10 cellular contexts compared by ENCODE assay signal in genomic region chr2:101745711-101746694, GRCh38. TPM values are rescaled to one million over a fixed set of nuclear protein-coding genes. Genes with fewer than 3 reads are reported as not detected.
A peak's percentile ranks its signal among the peaks of the same experiment; 100 is the strongest.
DNase-seq lines count a peak whose midpoint lies in the region; ATAC-seq lines count a peak whose summit lies in the region.
"Had no signal": no experiment of that assay in that cellular context is flagged by ENCODE, and none has a peak within 500 bp of the region (broad histone marks: within the 10 kb centered on the region; RNA-seq: fewer than 3 reads in every experiment).

No MANE protein-coding gene starts in this region.

- CTCF ChIA-PET in naive thymus-derived CD4-positive, alpha-beta T cell (lab: Charles Lee), result interaction anchor here (0.7 to 1.0 kb wide), 4 partner anchors 16 to 423 kb away, joined by 3 read pairs; no protein-coding TSS in a partner anchor

- POLR2A ChIA-PET in naive thymus-derived CD4-positive, alpha-beta T cell (lab: Charles Lee), result interaction anchor here (0.7 to 1.7 kb wide), 9 partner anchors 10 to 49 kb away, joined by 3 to 8 read pairs (median 3); partner anchors contain the start of gene MAP4K4

- H3K36me3 Mint-ChIP-seq in CD4-positive, CD25-positive, alpha-beta regulatory T cell, result peaks cover 15% of the 10 kb centered on the region
- peaks cover 0 to 7% (median 3%) of the 10 kb centered on the region in 5 donors for H3K36me3 Mint-ChIP-seq in naive thymus-derived CD4-positive, alpha-beta T cell

- no peaks in the 10 kb centered on the region for H3K27me3 ChIP-seq in CD4-positive, CD25-positive, alpha-beta regulatory T cell (ENCODE audit: control insufficient read depth, insufficient read depth, low read length)
- H3K27me3 ChIP-seq in MG63, result no peaks in the 10 kb centered on the region
- H3K27me3 ChIP-seq in naive thymus-derived CD4-positive, alpha-beta T cell (ENCODE audit: control insufficient read depth in 2 of 2, insufficient read depth in 2 of 2, low read length in 2 of 2), result no peaks in the 10 kb centered on the region
- H3K27me3 ChIP-seq: sigmoid colon had no signal

- peaks cover 46% of the 10 kb centered on the region for H3K4me1 ChIP-seq in CD4-positive, CD25-positive, alpha-beta regulatory T cell (ENCODE audit: control insufficient read depth, insufficient read depth, low read length, poor library complexity, severe bottlenecking)
- H3K4me1 ChIP-seq in naive thymus-derived CD4-positive, alpha-beta T cell (ENCODE audit: control insufficient read depth in 2 of 2, insufficient read depth in 2 of 2, low read length in 2 of 2), result peaks cover 16 to 45% of the 10 kb centered on the region in 2 donors

- DNase-seq in CD4-positive, CD25-positive, alpha-beta regulatory T cell, result no peak
- DNase-seq in MG63, result peak; percentile 49
- DNase-seq in naive thymus-derived CD4-positive, alpha-beta T cell, result peak in 1 of 9 donors; percentile 19
- DNase-seq in epidermal melanocyte (ENCODE audit: insufficient read length, low spot score), result no peak
- DNase-seq: NCI-H1436, sigmoid colon had no signal

- no peaks in the 10 kb centered on the region for H3K27me3 Mint-ChIP-seq in CD4-positive, CD25-positive, alpha-beta regulatory T cell
- H3K27me3 Mint-ChIP-seq in naive thymus-derived CD4-positive, alpha-beta T cell, result no peaks in the 10 kb centered on the region

- peaks cover 0 to 2% (median 0%) of the 10 kb centered on the region in 7 donors for H3K9me3 Mint-ChIP-seq in CD4-positive, CD25-positive, alpha-beta regulatory T cell
- H3K9me3 Mint-ChIP-seq in naive thymus-derived CD4-positive, alpha-beta T cell, result no peaks in the 10 kb centered on the region

- H3K4me3 ChIP-seq in CD4-positive, CD25-positive, alpha-beta regulatory T cell (ENCODE audit: low read depth, low read length), result peak overlapping the region; percentile 41
- H3K4me3 ChIP-seq in MG63, result no peak overlapping the region
- no peak overlapping the region for H3K4me3 ChIP-seq in naive thymus-derived CD4-positive, alpha-beta T cell (ENCODE audit: low read length)
- H3K4me3 ChIP-seq: sigmoid colon had no signal

- H3K9me3 ChIP-seq in CD4-positive, CD25-positive, alpha-beta regulatory T cell (ENCODE audit: control insufficient read depth in 2 of 2, low read length in 2 of 2), result no peaks in the 10 kb centered on the region
- no peaks in the 10 kb centered on the region for H3K9me3 ChIP-seq in MG63
- no peaks in the 10 kb centered on the region for H3K9me3 ChIP-seq in naive thymus-derived CD4-positive, alpha-beta T cell (ENCODE audit: control insufficient read depth in 2 of 3, low read length in 3 of 3)
- H3K9me3 ChIP-seq: sigmoid colon had no signal

- H3K27ac ChIP-seq in CD4-positive, CD25-positive, alpha-beta regulatory T cell (ENCODE audit: insufficient read depth, low read length, poor library complexity, severe bottlenecking), result no peak overlapping the region
- H3K27ac ChIP-seq in cingulate gyrus (ENCODE audit: low read depth, low read length), result peak overlapping the region; percentile 40
- no peak overlapping the region for H3K27ac ChIP-seq in naive thymus-derived CD4-positive, alpha-beta T cell (ENCODE audit: low read depth, low read length)

- ATAC-seq in CD4-positive, CD25-positive, alpha-beta regulatory T cell (ENCODE audit: low read depth in 2 of 2), result no peak
- ATAC-seq in naive thymus-derived CD4-positive, alpha-beta T cell, result no peak
- no peak for ATAC-seq in GM18909 (IDR thresholded peaks at IDR 0.05; ENCODE audit: poor library complexity, unreplicated experiment)
- ATAC-seq in HG02588 (IDR thresholded peaks at IDR 0.05; ENCODE audit: unreplicated experiment), result no peak
- no peak for ATAC-seq in GM19463 (IDR thresholded peaks at IDR 0.05; ENCODE audit: unreplicated experiment)

- peaks cover 3% of the 10 kb centered on the region for H3K36me3 ChIP-seq in CD4-positive, CD25-positive, alpha-beta regulatory T cell (ENCODE audit: control insufficient read depth, insufficient read depth, low read length)
- H3K36me3 ChIP-seq in MG63, result no peaks in the 10 kb centered on the region
- no peaks in the 10 kb centered on the region for H3K36me3 ChIP-seq in naive thymus-derived CD4-positive, alpha-beta T cell (ENCODE audit: control insufficient read depth in 2 of 3, insufficient read depth in 3 of 3, low read length in 3 of 3)
- H3K36me3 ChIP-seq: sigmoid colon had no signal

- H3K27ac Mint-ChIP-seq in CD4-positive, CD25-positive, alpha-beta regulatory T cell, result peak overlapping the region in 2 of 3 donors; percentile 55 to 62
- peak overlapping the region in 8 of 9 donors; percentile 4 to 90 (median 61) for H3K27ac Mint-ChIP-seq in naive thymus-derived CD4-positive, alpha-beta T cell

- H3K4me3 Mint-ChIP-seq in CD4-positive, CD25-positive, alpha-beta regulatory T cell, result peak overlapping the region; percentile 3 to 62 (median 34)
- peak overlapping the region in 9 of 10 donors; percentile 32 to 63 (median 61) for H3K4me3 Mint-ChIP-seq in naive thymus-derived CD4-positive, alpha-beta T cell

- peaks cover 45 to 78% (median 58%) of the 10 kb centered on the region in 4 donors for H3K4me1 Mint-ChIP-seq in CD4-positive, CD25-positive, alpha-beta regulatory T cell
- H3K4me1 Mint-ChIP-seq in naive thymus-derived CD4-positive, alpha-beta T cell, result peaks cover 58 to 82% (median 76%) of the 10 kb centered on the region in 7 donors

- intact Hi-C loops in naive thymus-derived CD4-positive, alpha-beta T cell (cut with micrococcal nuclease), result no loop called here

RNA-seq across cellular contexts. Expression of gene MAP4K4, which starts 48.5 kb away (rescaled TPM):
- total RNA-seq in CD4-positive, CD25-positive, alpha-beta regulatory T cell, result 179 TPM
- 10 to 100 TPM in 2 of 4 donors, 1 to 10 TPM in 2; 6.7 to 22.3 (median 11.4) TPM for polyA plus RNA-seq in CD4-positive, CD25-positive, alpha-beta regulatory T cell
- total RNA-seq in MG63 (2014; rRNA removed; shearing (Covaris generic); ENCODE audit: low replicate concordance), result 64.6 and 76.9 TPM in 2 replicates
- 100 to 1,000 TPM; 104 to 138 (median 128) TPM for total RNA-seq in naive thymus-derived CD4-positive, alpha-beta T cell
- 10 to 100 TPM; 13.6 to 14.2 TPM for polyA plus RNA-seq in naive thymus-derived CD4-positive, alpha-beta T cell
